23 cellular contexts compared by ENCODE assay signal in the genomic region with DNA sequence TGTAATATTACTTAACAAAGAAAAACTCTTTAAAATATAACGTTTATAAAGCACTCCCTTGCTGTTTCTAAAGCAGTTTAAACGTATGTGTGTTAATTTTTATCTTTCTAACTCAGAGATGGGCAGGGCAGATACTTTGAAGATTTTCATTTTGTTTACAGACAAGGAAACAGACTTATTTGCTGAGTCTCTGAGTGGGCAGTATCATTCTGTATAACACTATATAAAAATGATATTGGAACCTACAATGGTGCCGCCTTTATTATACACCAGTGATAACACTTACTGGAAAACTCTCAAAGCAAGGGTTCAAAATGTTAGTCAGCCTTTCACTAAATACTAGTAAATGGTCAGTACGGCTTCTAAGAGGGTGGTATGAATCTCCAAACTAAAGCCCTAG.
DNase-seq lines count a peak whose midpoint lies in the region; ATAC-seq, FAIRE-seq and TF ChIP-seq lines count a peak whose summit lies in the region.
"Had no signal": no experiment of that assay in that cellular context is flagged by ENCODE, and none has a peak within 500 bp of the region (broad histone marks: within the 10 kb centered on the region; RNA-seq: fewer than 3 reads in every experiment).

No MANE protein-coding gene starts in this region.

- intact Hi-C loops in mucosa of descending colon (cut with DNase I, micrococcal nuclease) (no loop called here), pancreas (cut with DNase I) (no loop called here), aorta (cut with DNase I) (no loop called here)

- peak; percentile 76 for FAIRE-seq in pancreas (lab: Jason Lieb, UNC)
- FAIRE-seq: A204.1, D721Med, G401.6, GM12891, GM19239 had no signal

- H3K27ac ChIP-seq in pancreas (no peak overlapping the region), aorta (ENCODE audit: low read depth in 1 of 2, low read length in 2 of 2) (no peak overlapping the region)
- H3K27ac ChIP-seq: BLaER1 treated with 17β-estradiol and CSF1 and Interleukin-3, amounts not matched to agents 10 nM and 100 nM; C4-2B had no signal

- TF ChIP-seq CTCF in mucosa of descending colon (IDR thresholded peaks at IDR 0.05) (no peak), pancreas (IDR thresholded peaks at IDR 0.05) (no peak)

- peaks cover 31% of the 10 kb centered on the region for H3K4me1 ChIP-seq in mucosa of descending colon (ENCODE audit: low read depth)
- no peaks in the 10 kb centered on the region for H3K4me1 ChIP-seq in pancreas
- H3K4me1 ChIP-seq in aorta (ENCODE audit: control insufficient read depth in 1 of 2, insufficient read depth in 2 of 2, low read length in 2 of 2), result no peaks in the 10 kb centered on the region
- H3K4me1 ChIP-seq: BLaER1 treated with 17β-estradiol and CSF1 and Interleukin-3, amounts not matched to agents 10 nM and 100 nM had no signal

- H3K4me3 ChIP-seq in mucosa of descending colon, result no peak overlapping the region
- no peak overlapping the region for H3K4me3 ChIP-seq in pancreas
- no peak overlapping the region for H3K4me3 ChIP-seq in aorta (ENCODE audit: low read length in 2 of 2)
- H3K4me3 ChIP-seq: BLaER1 treated with 17β-estradiol and CSF1 and Interleukin-3, amounts not matched to agents 10 nM and 100 nM had no signal

- peak overlapping the region; percentile 16 for H3K27ac Mint-ChIP-seq in T-helper 17 cell
- H3K27ac Mint-ChIP-seq: B cell; CD4-positive, alpha-beta T cell; CD8-positive, alpha-beta T cell had no signal

- H3K4me1 Mint-ChIP-seq in T-helper 17 cell, result peaks cover 26% of the 10 kb centered on the region
- H3K4me1 Mint-ChIP-seq: B cell had no signal

- no peaks in the 10 kb centered on the region for H3K9me3 ChIP-seq in T-helper 17 cell (ENCODE audit: control insufficient read depth, low read length, poor library complexity, severe bottlenecking)
- no peaks in the 10 kb centered on the region for H3K9me3 ChIP-seq in mucosa of descending colon
- H3K9me3 ChIP-seq in pancreas, result no peaks in the 10 kb centered on the region
- no peaks in the 10 kb centered on the region for H3K9me3 ChIP-seq in aorta (ENCODE audit: control insufficient read depth, low read length)
- H3K9me3 ChIP-seq: BLaER1 treated with 17β-estradiol and CSF1 and Interleukin-3, amounts not matched to agents 10 nM and 100 nM; Caco-2 had no signal

- 78 to 92% methylated on average over 4 of the region's 4 CpGs for WGBS in pancreas, 2 donors
- WGBS in aorta, 2 donors, result 81 to 92% methylated on average over 4 of the region's 4 CpGs

- H3K27me3 Mint-ChIP-seq in T-helper 17 cell, result no peaks in the 10 kb centered on the region
- H3K27me3 Mint-ChIP-seq: B cell; CD4-positive, alpha-beta T cell had no signal

- H3K27me3 ChIP-seq in pancreas (no peaks in the 10 kb centered on the region), aorta (ENCODE audit: control insufficient read depth in 1 of 2, insufficient read depth in 2 of 2, low read length in 1 of 2) (no peaks in the 10 kb centered on the region)
- H3K27me3 ChIP-seq: BLaER1 treated with 17β-estradiol and CSF1 and Interleukin-3, amounts not matched to agents 10 nM and 100 nM had no signal

- no peaks in the 10 kb centered on the region for H3K36me3 Mint-ChIP-seq in T-helper 17 cell (ENCODE audit: low read depth)

- no peak for ATAC-seq in T-helper 17 cell
- peak; percentile 75 for ATAC-seq in mucosa of descending colon
- no peak for ATAC-seq in pancreas
- ATAC-seq in aorta (ENCODE audit: low FRiP score), result no peak
- ATAC-seq: CD8-positive, alpha-beta T cell had no signal

- DNase-seq in T-helper 17 cell (no peak), mucosa of descending colon (no peak), pancreas (no peak), NCI-H524 treated with DMSO at 0.1 percent for 48 hours (lab: John Stamatoyannopoulos, UW) (no peak), aorta (no peak), hippocampal formation (lab: John Stamatoyannopoulos, UW) (no peak)
- DNase-seq: 8988T; ACHN; AML-193; Caco-2; Calu3; CD4-positive, alpha-beta T cell; CD8-positive, alpha-beta T cell; DMS79 treated with DMSO at 0.1 percent for 48 hours; GF-D8 had no signal

- H3K36me3 ChIP-seq in mucosa of descending colon (ENCODE audit: low read depth) (no peaks in the 10 kb centered on the region), pancreas (no peaks in the 10 kb centered on the region), aorta (ENCODE audit: control insufficient read depth in 1 of 2, insufficient read depth in 2 of 2, low read length in 1 of 2) (no peaks in the 10 kb centered on the region)
- H3K36me3 ChIP-seq: BLaER1 treated with 17β-estradiol and CSF1 and Interleukin-3, amounts not matched to agents 10 nM and 100 nM had no signal

- H3K4me3 Mint-ChIP-seq in T-helper 17 cell, result no peak overlapping the region
- H3K4me3 Mint-ChIP-seq: B cell; CD4-positive, alpha-beta T cell; CD8-positive, alpha-beta T cell had no signal
